In the genomic region with DNA sequence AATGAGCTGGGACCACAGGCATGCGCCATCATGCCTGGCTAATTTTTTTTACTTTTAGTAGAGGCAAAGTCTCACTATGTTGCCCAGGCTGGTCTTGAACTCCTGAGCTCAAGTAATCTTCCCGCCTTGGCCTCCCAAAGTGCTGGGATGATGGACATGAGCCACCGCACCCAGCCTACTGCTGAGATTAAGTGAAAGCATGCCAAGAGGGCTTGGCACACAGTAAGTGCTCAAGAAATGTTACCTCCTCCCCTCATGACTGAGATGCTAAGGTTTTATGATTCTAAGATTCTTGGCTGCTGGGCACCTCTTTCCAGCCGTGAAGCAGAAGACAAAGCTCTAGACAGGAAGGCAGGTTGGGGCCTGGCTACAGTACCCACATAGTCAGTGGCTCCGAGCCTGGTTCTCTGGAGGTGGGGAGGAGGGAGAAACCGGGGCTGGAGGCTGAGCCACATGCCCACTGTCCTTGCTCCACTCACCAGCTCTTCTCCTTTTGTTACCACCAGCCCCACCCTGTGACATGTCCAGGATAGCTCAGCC, we compare ENCODE assay signal across 13 cellular contexts. TPM values are rescaled to one million over a fixed set of nuclear protein-coding genes. Genes with fewer than 3 reads are reported as not detected.
DNase-seq lines count a peak whose midpoint lies in the region; ATAC-seq and TF ChIP-seq lines count a peak whose summit lies in the region.
"Had no signal": no experiment of that assay in that cellular context is flagged by ENCODE, and none has a peak within 500 bp of the region (broad histone marks: within the 10 kb centered on the region; RNA-seq: fewer than 3 reads in every experiment).

No MANE protein-coding gene starts in this region.

- no peaks in the 10 kb centered on the region for H3K9me3 ChIP-seq in lung (ENCODE audit: control insufficient read depth in 2 of 2, insufficient read depth in 1 of 2, low read length in 1 of 2)

- peak; percentile 20 to 74 for DNase-seq in NCI-H446 (lab: John Stamatoyannopoulos, UW)
- DNase-seq in lung (ENCODE audit: low spot score): no peak
- DNase-seq in natural killer cell treated with Interleukin-12 subunit alpha and Interleukin-12 subunit beta and Interleukin-15 and Interleukin-18, amount 100 ng/mL, for 72 hours (ENCODE audit: low spot score): no peak
- DNase-seq in NOMO-1 treated with DMSO at 0.1 percent for 48 hours (lab: John Stamatoyannopoulos, UW; ENCODE audit: unreplicated experiment): no peak
- DNase-seq: activated B cell treated with CpG ODN at 0.5 μM for 24 hours; activated effector memory CD4-positive, alpha-beta T cell treated with Interleukin-2 at 50 U/mL for 16 hours; NCI-H2081 treated with DMSO at 0.1 percent for 48 hours; retina had no signal

- H3K27me3 ChIP-seq in lung (ENCODE audit: control insufficient read depth, insufficient read depth): no peaks in the 10 kb centered on the region

- no peaks in the 10 kb centered on the region for H3K9me3 Mint-ChIP-seq in natural killer cell treated with Interleukin-12 subunit alpha and Interleukin-12 subunit beta and Interleukin-15 and Interleukin-18, amount 100 ng/mL, for 72 hours
- H3K9me3 Mint-ChIP-seq: activated B cell treated with CpG ODN at 0.5 μM for 24 hours, IgD-negative memory B cell had no signal

- 39 to 43% methylated on average over 6 of the region's 6 CpGs for WGBS in lung, 2 donors

- ATAC-seq in lung (ENCODE audit: insufficient read depth, low FRiP score) (no peak), HG02938 (IDR thresholded peaks at IDR 0.05; ENCODE audit: unreplicated experiment) (no peak), GM19324 (IDR thresholded peaks at IDR 0.05; ENCODE audit: low FRiP score, unreplicated experiment) (no peak)
- no peak for ATAC-seq in natural killer cell treated with Interleukin-12 subunit alpha and Interleukin-12 subunit beta and Interleukin-15 and Interleukin-18, amount 100 ng/mL, for 72 hours

- no peaks in the 10 kb centered on the region for H3K36me3 Mint-ChIP-seq in natural killer cell treated with Interleukin-12 subunit alpha and Interleukin-12 subunit beta and Interleukin-15 and Interleukin-18, amount 100 ng/mL, for 72 hours

- H3K4me3 ChIP-seq in lung: no peak overlapping the region

- no peaks in the 10 kb centered on the region for H3K27me3 Mint-ChIP-seq in natural killer cell treated with Interleukin-12 subunit alpha and Interleukin-12 subunit beta and Interleukin-15 and Interleukin-18, amount 100 ng/mL, for 72 hours

- peaks cover 0 to 3% of the 10 kb centered on the region in 2 donors for H3K4me1 Mint-ChIP-seq in natural killer cell treated with Interleukin-12 subunit alpha and Interleukin-12 subunit beta and Interleukin-15 and Interleukin-18, amount 100 ng/mL, for 72 hours (ENCODE audit: low read depth in 2 of 2)

- H3K36me3 ChIP-seq in lung (ENCODE audit: control insufficient read depth in 2 of 2, insufficient read depth in 2 of 2, low read length in 2 of 2): peaks cover 0 to 2% of the 10 kb centered on the region in 2 donors

- H3K4me1 ChIP-seq in lung (ENCODE audit: control insufficient read depth in 2 of 2, insufficient read depth in 2 of 2, low read length in 2 of 2): peaks cover 33 to 68% of the 10 kb centered on the region in 2 donors

- TF ChIP-seq CTCF in lung (IDR thresholded peaks at IDR 0.05; ENCODE audit: control extremely low read depth, extremely low read depth): no peak

- H3K27ac ChIP-seq in cingulate gyrus (ENCODE audit: low read depth, low read length) (peak overlapping the region; percentile 54), lung (ENCODE audit: low read depth in 1 of 2, low read length in 1 of 2) (peak overlapping the region; percentile 27 to 84), temporal lobe (ENCODE audit: low read depth, low read length) (peak overlapping the region; percentile 81)

- no peak overlapping the region for H3K27ac Mint-ChIP-seq in natural killer cell treated with Interleukin-12 subunit alpha and Interleukin-12 subunit beta and Interleukin-15 and Interleukin-18, amount 100 ng/mL, for 72 hours
- H3K27ac Mint-ChIP-seq: activated B cell treated with CpG ODN at 0.5 μM for 24 hours had no signal

- H3K4me3 Mint-ChIP-seq in natural killer cell treated with Interleukin-12 subunit alpha and Interleukin-12 subunit beta and Interleukin-15 and Interleukin-18, amount 100 ng/mL, for 72 hours: no peak overlapping the region
- H3K4me3 Mint-ChIP-seq: activated B cell treated with CpG ODN at 0.5 μM for 24 hours had no signal

RNA-seq across cellular contexts. Expression of a gene that starts 12.8 kb away (rescaled TPM):
- total RNA-seq in lung (10 to 100 TPM; 67.6 to 74.6 TPM), temporal lobe (17.9 TPM)
- 10 to 100 TPM; 27.9 to 39.4 TPM for polyA plus RNA-seq in lung
- under 1 TPM in 1 of 2 donors, not detected in 1; 0.95 TPM for total RNA-seq in natural killer cell treated with Interleukin-12 subunit alpha and Interleukin-12 subunit beta and Interleukin-15 and Interleukin-18, amount 100 ng/mL, for 72 hours
- polyA plus RNA-seq: IgD-negative memory B cell had no signal

RNA-seq across cellular contexts. Expression of a gene that starts 48.7 kb away (rescaled TPM):
- total RNA-seq in lung (1 to 10 TPM; 3.1 to 4.2 TPM), temporal lobe (under 0.01 TPM)
- polyA plus RNA-seq in lung: 10 to 100 TPM in 1 of 2 donors, 1 to 10 TPM in 1; 3.0 to 13.0 TPM
- total RNA-seq in natural killer cell treated with Interleukin-12 subunit alpha and Interleukin-12 subunit beta and Interleukin-15 and Interleukin-18, amount 100 ng/mL, for 72 hours: not detected
- polyA plus RNA-seq: IgD-negative memory B cell had no signal

RNA-seq across cellular contexts. Expression of a gene that starts 55.3 kb away (rescaled TPM):
- total RNA-seq in lung: 10 to 100 TPM in 1 of 2 donors, 1 to 10 TPM in 1; 6.0 to 25.4 TPM
- 10 to 100 TPM in 1 of 2 donors, 1 to 10 TPM in 1; 7.1 to 25.0 TPM for polyA plus RNA-seq in lung
- 1.5 TPM for total RNA-seq in temporal lobe
- total RNA-seq in natural killer cell treated with Interleukin-12 subunit alpha and Interleukin-12 subunit beta and Interleukin-15 and Interleukin-18, amount 100 ng/mL, for 72 hours: 10 to 100 TPM; 46.5 to 58.0 TPM

Comparison
In these comparisons a context has a peak if more than half of its experiments do, and no peak if none do; other contexts are left out.
1. DNase-seq: peak in NCI-H446 (2 of 2); none in lung (single experiment), natural killer cell treated with Interleukin-12 subunit alpha and Interleukin-12 subunit beta and Interleukin-15 and Interleukin-18, amount 100 ng/mL, for 72 hours (single experiment) and NOMO-1 treated with DMSO at 0.1 percent for 48 hours (single experiment).
2. Peak in every context shown above with its lines, with median percentiles within 50 percentile points of each other: H3K27ac ChIP-seq.